11 cellular contexts compared by ENCODE assay signal in the genomic region with DNA sequence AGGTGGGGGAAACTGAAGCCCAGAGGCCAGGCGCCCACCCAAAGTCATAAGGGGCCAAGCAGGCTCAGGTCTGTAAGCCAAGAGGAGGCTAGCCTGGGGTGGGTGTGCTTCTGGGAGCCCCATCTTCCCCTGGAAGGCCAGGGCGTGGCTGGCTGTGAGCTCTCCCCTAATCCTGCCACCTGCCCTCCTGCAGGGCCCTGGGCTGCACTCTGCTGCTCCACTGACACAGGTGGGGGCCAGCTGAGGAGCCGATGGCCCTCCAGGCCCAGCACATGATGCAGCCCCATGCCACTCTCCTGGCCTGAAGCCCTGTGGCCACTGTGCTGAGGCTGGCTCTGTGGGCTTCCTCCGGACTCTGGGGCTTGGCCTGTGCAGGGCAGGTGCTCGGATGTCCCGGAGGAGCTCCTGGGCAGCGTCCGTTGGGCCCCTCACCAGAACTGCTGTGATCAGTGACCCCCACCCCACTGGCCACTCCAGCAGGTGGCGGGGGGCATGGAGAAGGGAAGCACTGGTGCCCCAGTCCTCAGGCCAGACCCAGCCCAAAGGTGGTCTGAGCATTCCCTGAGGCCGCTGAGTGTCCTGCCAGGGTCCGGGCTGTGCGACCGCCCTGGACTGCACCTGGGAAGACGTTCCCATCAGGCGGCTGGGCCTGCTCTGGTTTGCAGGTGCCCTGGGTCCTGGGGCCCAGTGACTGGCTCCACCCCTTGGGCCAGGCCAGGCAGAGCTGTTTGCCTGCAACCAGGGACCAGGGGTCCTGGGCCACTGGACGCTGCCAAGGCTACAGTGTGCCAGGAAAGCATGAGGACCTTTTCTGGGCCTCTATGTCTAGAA. TPM values are rescaled to one million over a fixed set of nuclear protein-coding genes. Genes with fewer than 3 reads are reported as not detected.
DNase-seq lines count a peak whose midpoint lies in the region; TF ChIP-seq lines count a peak whose summit lies in the region.
"Had no signal": no experiment of that assay in that cellular context is flagged by ENCODE, and none has a peak within 500 bp of the region (broad histone marks: within the 10 kb centered on the region; RNA-seq: fewer than 3 reads in every experiment).

No MANE protein-coding gene starts in this region.

- no peak for TF ChIP-seq CTCF in uterus (IDR thresholded peaks at IDR 0.05)

- no peak overlapping the region for H3K4me3 ChIP-seq in uterus

- peaks cover 10 to 50% of the 10 kb centered on the region in 2 donors for H3K4me1 ChIP-seq in uterus

- no peak for TF ChIP-seq POLR2A in uterus (IDR thresholded peaks at IDR 0.05)

- H3K27ac ChIP-seq in cingulate gyrus (ENCODE audit: low read depth, low read length) (peak overlapping the region; percentile 39), uterus (peak overlapping the region; percentile 93 to 95)

- peak; percentile 8 for DNase-seq in stimulated activated CD4-positive, alpha-beta T cell treated with anti-CD3 and anti-CD28 coated beads, Interleukin-1b, Interleukin-23, amount 100 ng/mL, for 48 hours
- no peak for DNase-seq in stimulated activated CD4-positive, alpha-beta T cell treated with anti-CD3 and anti-CD28 coated beads, Interleukin-15, amount 100 ng/mL, for 24 hours
- peak; percentile 89 for DNase-seq in mesenteric fat pad (ENCODE audit: low spot score)
- DNase-seq in uterus, result peak; percentile 27 to 28
- DNase-seq in occipital lobe (lab: John Stamatoyannopoulos, UW), result no peak
- no peak for DNase-seq in DMS153 treated with DMSO at 0.1 percent for 48 hours (lab: John Stamatoyannopoulos, UW; ENCODE audit: unreplicated experiment)
- DNase-seq in putamen (ENCODE audit: low spot score), result no peak
- DNase-seq: kidney glomerular epithelial cell, NCI-H1092 treated with DMSO at 0.1 percent for 48 hours, T-helper 9 cell had no signal

- H3K9me3 ChIP-seq in uterus, result no peaks in the 10 kb centered on the region

- no peaks in the 10 kb centered on the region for H3K27me3 ChIP-seq in uterus

- intact Hi-C loops in uterus (cut with DNase I; ENCODE audit: low total_unique reads), result no loop called here

- H3K36me3 ChIP-seq in uterus, result no peaks in the 10 kb centered on the region

RNA-seq across cellular contexts. Expression of a gene that starts 8.5 kb away (rescaled TPM):
- total RNA-seq in mesenteric fat pad (124 TPM), uterus (100 to 1,000 TPM in 1 of 4 donors, 10 to 100 TPM in 3; 31.7 to 106 (median 53.6) TPM), occipital lobe (13.1 TPM)

RNA-seq across cellular contexts. Expression of a gene that starts 43.5 kb away (rescaled TPM):
- not detected for total RNA-seq in mesenteric fat pad
- under 1 TPM in 2 of 4 donors, not detected in 2; 0.12 to 0.26 TPM for total RNA-seq in uterus
- total RNA-seq in occipital lobe, result not detected

RNA-seq across cellular contexts. Expression of a gene that starts 50.6 kb away (rescaled TPM):
- total RNA-seq in mesenteric fat pad, result 36.5 TPM
- 10 to 100 TPM in 2 of 4 donors, 1 to 10 TPM in 2; 3.6 to 37.0 (median 14.6) TPM for total RNA-seq in uterus
- 17.5 TPM for total RNA-seq in occipital lobe

RNA-seq across cellular contexts. Expression of a gene that starts 50.8 kb away (rescaled TPM):
- total RNA-seq in mesenteric fat pad, result 12.5 TPM
- 10 to 100 TPM; 11.8 to 22.5 (median 18.3) TPM for total RNA-seq in uterus
- 11.7 TPM for total RNA-seq in occipital lobe

Comparison
In these comparisons a context has a peak if more than half of its experiments do, and no peak if none do; other contexts are left out.
1. DNase-seq: peak in stimulated activated CD4-positive, alpha-beta T cell treated with anti-CD3 and anti-CD28 coated beads, Interleukin-1b, Interleukin-23, amount 100 ng/mL, for 48 hours (single experiment), mesenteric fat pad (single experiment) and uterus (2 of 2); none in stimulated activated CD4-positive, alpha-beta T cell treated with anti-CD3 and anti-CD28 coated beads, Interleukin-15, amount 100 ng/mL, for 24 hours (single experiment), occipital lobe (single experiment), DMS153 treated with DMSO at 0.1 percent for 48 hours (single experiment) and putamen (single experiment).